ENCODE assay signal across 18 cellular contexts in the genomic region with DNA sequence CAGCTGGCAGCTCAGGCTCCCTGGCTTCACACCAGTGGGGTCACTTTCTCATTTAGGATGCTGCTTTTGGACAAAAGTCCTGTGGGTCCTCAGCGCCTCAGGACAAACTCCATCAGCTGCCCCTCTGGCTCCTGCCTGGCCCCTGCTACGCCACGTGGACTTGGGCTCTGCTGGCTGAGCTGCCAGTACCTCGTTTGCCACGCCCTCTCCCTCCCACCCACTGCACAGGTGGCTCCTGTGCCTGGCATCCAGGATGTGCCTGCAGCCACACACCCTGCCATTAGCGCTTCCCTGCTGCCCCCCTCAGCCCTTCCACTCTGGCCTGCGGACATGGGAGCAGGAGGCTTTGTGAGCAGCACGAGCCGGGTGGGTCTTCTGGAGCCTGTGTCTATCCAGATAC.
"Had no signal": no experiment of that assay in that cellular context is flagged by ENCODE, and none has a peak within 500 bp of the region (broad histone marks: within the 10 kb centered on the region; RNA-seq: fewer than 3 reads in every experiment).

No MANE protein-coding gene starts in this region.

- H3K9me3 ChIP-seq: heart left ventricle, ovary, tibial artery, upper lobe of left lung, vagina had no signal

- DNase-seq: effector memory CD4-positive, alpha-beta T cell; heart left ventricle; hippocampal formation; kidney glomerular epithelial cell; mammary epithelial cell; naive thymus-derived CD8-positive, alpha-beta T cell; ovary; right cardiac atrium; stimulated activated CD4-positive, alpha-beta T cell treated with anti-CD3 and anti-CD28 coated beads, Interleukin-4, amount 100 ng/mL, for 1 hour; stimulated activated CD8-positive, alpha-beta memory T cell treated with anti-CD3 and anti-CD28 coated beads, Interleukin-4, amount 100 ng/mL, for 48 hours; stimulated activated naive CD8-positive, alpha-beta T cell treated with anti-CD3 and anti-CD28 coated beads, Interleukin-15, Interleukin-2, amounts not matched to agents 100 U/mL and 50 U/mL, for 24 hours; tibial artery; upper lobe of left lung had no signal

- H3K36me3 ChIP-seq: ovary had no signal

- H3K27me3 ChIP-seq: heart left ventricle, ovary, tibial artery, upper lobe of left lung, vagina had no signal

- H3K4me3 ChIP-seq: heart left ventricle, ovary, smooth muscle cell, tibial artery, upper lobe of left lung, vagina had no signal

- H3K27ac ChIP-seq: heart left ventricle, ovary, tibial artery, upper lobe of left lung, vagina had no signal

- H3K4me2 ChIP-seq: smooth muscle cell had no signal

- H3K4me1 ChIP-seq: heart left ventricle, tibial artery had no signal

- ATAC-seq: esophagus mucosa; heart left ventricle; left lobe of liver; naive thymus-derived CD8-positive, alpha-beta T cell; right cardiac atrium; stimulated activated effector memory CD8-positive, alpha-beta T cell treated with anti-CD3 and anti-CD28 coated beads, Interleukin-12 subunit alpha, Interleukin-12 subunit beta, amount 100 ng/mL, for 72 hours; stimulated activated naive CD8-positive, alpha-beta T cell treated with anti-CD3 and anti-CD28 coated beads, Interleukin-15, Interleukin-2, amounts not matched to agents 100 U/mL and 50 U/mL, for 24 hours had no signal
